Comparison of ENCODE assay signal across 23 cellular contexts in the genomic region with DNA sequence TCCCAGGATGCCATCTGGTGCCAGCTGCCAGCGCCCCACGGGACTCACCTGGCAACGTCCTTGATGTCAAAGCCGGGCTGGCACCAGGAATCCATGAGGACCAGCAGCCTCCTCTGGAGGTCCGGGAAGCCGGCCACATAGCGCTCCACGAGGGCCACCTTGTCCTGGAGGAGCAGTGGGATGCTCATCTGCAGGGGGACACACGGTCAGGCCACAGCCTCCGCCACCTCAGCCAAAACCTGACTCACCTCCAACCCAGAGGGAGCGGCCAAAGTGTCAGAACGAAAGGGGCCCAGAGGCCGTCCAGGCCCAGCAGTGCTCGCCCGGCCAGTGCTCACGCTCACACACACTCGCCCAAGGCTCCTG. TPM values are rescaled to one million over a fixed set of nuclear protein-coding genes. Genes with fewer than 3 reads are reported as not detected.
DNase-seq lines count a peak whose midpoint lies in the region; ATAC-seq and TF ChIP-seq lines count a peak whose summit lies in the region.
"Had no signal": no experiment of that assay in that cellular context is flagged by ENCODE, and none has a peak within 500 bp of the region (broad histone marks: within the 10 kb centered on the region; RNA-seq: fewer than 3 reads in every experiment).

No MANE protein-coding gene starts in this region.

- ATAC-seq in heart right ventricle = no peak
- no peak for ATAC-seq in GM18861 (IDR thresholded peaks at IDR 0.05; ENCODE audit: unreplicated experiment)
- ATAC-seq: A549 had no signal

- 91 to 94% methylated on average over 17 of the region's 17 CpGs for WGBS in heart right ventricle, 2 donors
- WGBS in endodermal cell (ENCODE audit: insufficient coverage in 1 of 2, insufficient read length in 1 of 2), 2 experiments = 92 to 97% methylated on average over 16 to 17 of the region's 17 CpGs
- 87% methylated on average over 7 of the region's 17 CpGs for WGBS in suprapubic skin

- H3K4me1 Mint-ChIP-seq in endodermal cell = no peaks in the 10 kb centered on the region
- H3K4me1 Mint-ChIP-seq: CD4-positive, alpha-beta memory T cell had no signal

- H3K4me1 ChIP-seq in heart right ventricle (peaks cover 0 to 19% (median 7%) of the 10 kb centered on the region in 9 donors), endodermal cell (ENCODE audit: control insufficient read depth, insufficient read depth, low read length) (no peaks in the 10 kb centered on the region), suprapubic skin (no peaks in the 10 kb centered on the region)
- H3K4me1 ChIP-seq: A549, BE2C, Caco-2, Peyer's patch had no signal

- peaks cover 14% of the 10 kb centered on the region for H3K27me3 Mint-ChIP-seq in endodermal cell (ENCODE audit: insufficient read depth)
- H3K27me3 Mint-ChIP-seq: CD4-positive, alpha-beta memory T cell had no signal

- intact Hi-C loops in cardiac septum (cut with DNase I) (no loop called here), heart right ventricle (cut with DNase I) (loop anchor here in 1 of 10 donors (5.0 kb wide), 1 partner anchor 34 kb away; no protein-coding TSS in a partner anchor)

- H3K36me3 Mint-ChIP-seq in endodermal cell (ENCODE audit: low read depth) = peaks cover 3% of the 10 kb centered on the region

- H3K9me3 ChIP-seq in heart right ventricle (peaks cover 0 to 25% (median 4%) of the 10 kb centered on the region in 11 donors), endodermal cell (ENCODE audit: control insufficient read depth, low read length) (peaks cover 5% of the 10 kb centered on the region), suprapubic skin (no peaks in the 10 kb centered on the region)
- H3K9me3 ChIP-seq: BE2C, Caco-2, Peyer's patch had no signal

- DNase-seq in cardiac septum (ENCODE audit: low spot score) (peak; percentile 65), heart right ventricle (no peak), endodermal cell (peak; percentile 38), mesenteric fat pad (ENCODE audit: low spot score) (peak; percentile 83), suprapubic skin (ENCODE audit: low spot score in 2 of 2) (no peak), C1 segment of cervical spinal cord (lab: John Stamatoyannopoulos, UW) (no peak)
- DNase-seq in stimulated activated CD4-positive, alpha-beta T cell treated with anti-CD3 and anti-CD28 coated beads, Interleukin-4, amount 100 ng/mL, for 1 hour = no peak
- DNase-seq: BE2C; CD4-positive, alpha-beta memory T cell; DMS 273 treated with DMSO at 0.1 percent for 48 hours; HCEC 1CT; KG1; NCI-H1092 treated with DMSO at 0.1 percent for 48 hours; NCI-H1436 treated with DMSO at 0.1 percent for 48 hours; NCI-H2029; NCI-H446; NCI-H526 had no signal

- peak overlapping the region in 1 of 10 donors; percentile 28 for H3K27ac ChIP-seq in heart right ventricle
- peak overlapping the region; percentile 24 for H3K27ac ChIP-seq in endodermal cell (ENCODE audit: low read depth, low read length)
- H3K27ac ChIP-seq in suprapubic skin = no peak overlapping the region
- H3K27ac ChIP-seq: A549, HL-60, Peyer's patch had no signal

- H3K27me3 ChIP-seq in heart right ventricle (no peaks in the 10 kb centered on the region), endodermal cell (ENCODE audit: control insufficient read depth, insufficient read depth, low read length, poor library complexity, severe bottlenecking) (no peaks in the 10 kb centered on the region), suprapubic skin (no peaks in the 10 kb centered on the region)
- H3K27me3 ChIP-seq: Peyer's patch had no signal

- H3K9me3 Mint-ChIP-seq in endodermal cell = peaks cover 14% of the 10 kb centered on the region

- H3K27ac Mint-ChIP-seq in endodermal cell = no peak overlapping the region

- no peak for TF ChIP-seq CTCF in heart right ventricle (IDR thresholded peaks at IDR 0.05)
- TF ChIP-seq CTCF in endodermal cell (conservative IDR thresholded peaks at IDR 0.05) = no peak
- TF ChIP-seq CTCF in suprapubic skin (IDR thresholded peaks at IDR 0.05) = no peak

- no peak overlapping the region for H3K9ac ChIP-seq in endodermal cell (ENCODE audit: extremely low read depth, low read length, poor library complexity, severe bottlenecking)

- H3K4me3 ChIP-seq in heart right ventricle (no peak overlapping the region), endodermal cell (ENCODE audit: low read length) (no peak overlapping the region), suprapubic skin (no peak overlapping the region)
- H3K4me3 ChIP-seq: A549, Peyer's patch had no signal

- no peak overlapping the region for H3K4me3 Mint-ChIP-seq in endodermal cell
- H3K4me3 Mint-ChIP-seq: CD4-positive, alpha-beta memory T cell had no signal

- no peak for TF ChIP-seq POLR2A in suprapubic skin (IDR thresholded peaks at IDR 0.05)

- H3K36me3 ChIP-seq in heart right ventricle (peaks cover 0 to 18% (median 0%) of the 10 kb centered on the region in 9 donors), endodermal cell (ENCODE audit: control insufficient read depth, insufficient read depth, low read length) (no peaks in the 10 kb centered on the region), suprapubic skin (peaks cover 15% of the 10 kb centered on the region)
- H3K36me3 ChIP-seq: BE2C had no signal

- TF ChIP-seq EP300 in suprapubic skin (IDR thresholded peaks at IDR 0.05) = no peak

RNA-seq across cellular contexts. Expression of gene EXD3, which starts 56.5 kb away (rescaled TPM):
- total RNA-seq in cardiac septum = 11.3 TPM
- total RNA-seq in heart right ventricle = 10 to 100 TPM in 3 of 10 donors, 1 to 10 TPM in 7; 7.8 to 14.0 (median 9.2) TPM
- 10 to 100 TPM in 1 of 2 donors, 1 to 10 TPM in 1; 5.8 to 33.0 TPM for polyA plus RNA-seq in heart right ventricle
- total RNA-seq in endodermal cell = 10 to 100 TPM; 15.5 to 31.0 TPM
- 25.5 TPM for polyA plus RNA-seq in endodermal cell (2013, experiment 1 of 2)
- 25.1 TPM for polyA plus RNA-seq in endodermal cell (2013, experiment 2 of 2)
- total RNA-seq in mesenteric fat pad = 14.9 TPM
- total RNA-seq in suprapubic skin = 10 to 100 TPM in 3 of 4 donors, 1 to 10 TPM in 1; 7.3 to 54.0 (median 16.4) TPM

RNA-seq across cellular contexts. Expression of gene NOXA1, which starts 56.8 kb away (rescaled TPM):
- 3.3 TPM for total RNA-seq in cardiac septum
- total RNA-seq in heart right ventricle = 1 to 10 TPM; 2.5 to 5.3 (median 3.0) TPM
- polyA plus RNA-seq in heart right ventricle = 10 to 100 TPM in 1 of 2 donors, under 1 TPM in 1; 0.62 to 10.6 TPM
- total RNA-seq in endodermal cell = 1 to 10 TPM; 5.0 to 5.9 TPM
- polyA plus RNA-seq in endodermal cell (2013, experiment 1 of 2) = 1.9 TPM
- 1.2 TPM for polyA plus RNA-seq in endodermal cell (2013, experiment 2 of 2)
- 3.2 TPM for total RNA-seq in mesenteric fat pad
- total RNA-seq in suprapubic skin = 1 to 10 TPM; 2.2 to 7.6 (median 4.0) TPM
- total RNA-seq: OCI-LY7 had no signal

Comparison
In these comparisons a context has a peak if more than half of its experiments do, and no peak if none do; other contexts are left out.
1. DNase-seq: peak in cardiac septum (single experiment), endodermal cell (single experiment) and mesenteric fat pad (single experiment); none in heart right ventricle (0 of 2), suprapubic skin (0 of 2), stimulated activated CD4-positive, alpha-beta T cell treated with anti-CD3 and anti-CD28 coated beads, Interleukin-4, amount 100 ng/mL, for 1 hour (single experiment) and C1 segment of cervical spinal cord (0 of 14).